In the genomic region with DNA sequence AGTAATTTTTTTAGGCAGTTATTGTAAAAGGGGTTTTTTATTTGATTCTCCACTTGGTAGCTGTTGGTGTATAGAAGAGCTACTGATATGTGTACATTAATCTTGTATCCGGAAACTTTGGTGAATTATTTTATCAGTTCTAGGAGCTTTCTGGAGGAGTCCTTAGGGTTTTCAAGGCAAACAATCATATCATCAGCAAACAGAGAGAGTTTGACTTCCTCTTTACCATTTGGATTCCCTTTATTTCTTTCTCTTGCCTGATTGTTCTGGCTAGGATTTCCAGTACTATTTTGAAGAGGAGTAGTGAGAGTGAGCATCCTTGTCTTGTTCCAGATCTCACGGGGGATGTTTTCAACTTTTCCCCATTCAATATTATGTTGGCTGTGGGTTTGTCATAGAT, we compare ENCODE assay signal across 36 cellular contexts.
"Had no signal": no experiment of that assay in that cellular context is flagged by ENCODE, and none has a peak within 500 bp of the region (broad histone marks: within the 10 kb centered on the region; RNA-seq: fewer than 3 reads in every experiment).

No MANE protein-coding gene starts in this region.

- H3K9me3 ChIP-seq: body of pancreas had no signal

- FAIRE-seq: astrocyte, TTC549 had no signal

- H3K27me3 ChIP-seq: body of pancreas, brain microvascular endothelial cell, breast epithelium had no signal

- H3K4me3 Mint-ChIP-seq: activated B cell treated with CpG ODN at 0.5 μM for 24 hours; activated CD4-positive, alpha-beta memory T cell treated with anti-CD3 and anti-CD28 coated beads, Interleukin-2, amount 10 ng/mL, durations not matched to agents 7 days and 5 days; activated CD4-positive, alpha-beta T cell treated with anti-CD3 and anti-CD28 coated beads, Interleukin-2, amount 10 ng/mL, durations not matched to agents 24 days and 14 days; activated CD8-positive, alpha-beta memory T cell treated with anti-CD3 and anti-CD28 coated beads, Interleukin-2, amount 10 ng/mL, durations not matched to agents 7 days and 5 days; activated CD8-positive, alpha-beta T cell treated with anti-CD3 and anti-CD28 coated beads, Interleukin-2, amount 10 ng/mL, durations not matched to agents 7 days and 5 days; activated naive CD4-positive, alpha-beta T cell treated with anti-CD3 and anti-CD28 coated beads, Interleukin-2, amount 10 ng/mL, durations not matched to agents 7 days and 5 days; activated naive CD4-positive, alpha-beta T cell treated with anti-CD3 and anti-CD28 coated beads, Interleukin-2, amount 50 U/mL, for 24 hours; activated naive CD8-positive, alpha-beta T cell; activated naive CD8-positive, alpha-beta T cell treated with anti-CD3 and anti-CD28 coated beads, Interleukin-2, amount 10 ng/mL, durations not matched to agents 7 days and 5 days; activated naive CD8-positive, alpha-beta T cell treated with anti-CD3 and anti-CD28 coated beads, Interleukin-2, amount 50 U/mL, for 24 hours; activated T-cell treated with anti-CD3 and anti-CD28 coated beads, Interleukin-2, amount 50 U/mL, for 24 hours; T-helper 1 cell treated with Interleukin-12 subunit alpha and Interleukin-12 subunit beta and Interleukin-4 antibody, amounts not matched to agents 30 μg/mL and 1 μg/mL, for 36 hours; T-helper 2 cell treated with Interferon-gamma antibody and Interleukin-4, amounts not matched to agents 5 μg/mL and 100 μg/mL, for 36 hours had no signal

- H3K36me3 ChIP-seq: brain microvascular endothelial cell, breast epithelium had no signal

- ATAC-seq: activated CD8-positive, alpha-beta memory T cell treated with anti-CD3 and anti-CD28 coated beads, Interleukin-2, amount 10 ng/mL, durations not matched to agents 7 days and 5 days; activated CD8-positive, alpha-beta T cell treated with anti-CD3 and anti-CD28 coated beads, Interleukin-2, amount 10 ng/mL, durations not matched to agents 7 days and 5 days; activated naive CD8-positive, alpha-beta T cell treated with anti-CD3 and anti-CD28 coated beads, Interleukin-2, amount 50 U/mL, for 24 hours; body of pancreas had no signal

- H3K4me1 ChIP-seq: body of pancreas, breast epithelium had no signal

- H3K27me3 Mint-ChIP-seq: activated B cell treated with CpG ODN at 0.5 μM for 24 hours; activated CD4-positive, alpha-beta memory T cell treated with anti-CD3 and anti-CD28 coated beads, Interleukin-2, amount 10 ng/mL, durations not matched to agents 7 days and 5 days; activated CD4-positive, alpha-beta T cell treated with anti-CD3 and anti-CD28 coated beads, Interleukin-2, amount 10 ng/mL, durations not matched to agents 24 days and 14 days; activated CD8-positive, alpha-beta memory T cell treated with anti-CD3 and anti-CD28 coated beads, Interleukin-2, amount 10 ng/mL, durations not matched to agents 7 days and 5 days; activated naive CD4-positive, alpha-beta T cell treated with anti-CD3 and anti-CD28 coated beads, Interleukin-2, amount 10 ng/mL, durations not matched to agents 7 days and 5 days; activated naive CD4-positive, alpha-beta T cell treated with anti-CD3 and anti-CD28 coated beads, Interleukin-2, amount 50 U/mL, for 24 hours; activated naive CD8-positive, alpha-beta T cell; activated naive CD8-positive, alpha-beta T cell treated with anti-CD3 and anti-CD28 coated beads, Interleukin-2, amount 10 ng/mL, durations not matched to agents 7 days and 5 days; activated naive CD8-positive, alpha-beta T cell treated with anti-CD3 and anti-CD28 coated beads, Interleukin-2, amount 50 U/mL, for 24 hours; activated T-cell treated with anti-CD3 and anti-CD28 coated beads, Interleukin-2, amount 50 U/mL, for 24 hours had no signal

- DNase-seq: activated B cell treated with CpG ODN at 0.5 μM for 24 hours; activated CD4-positive, alpha-beta memory T cell treated with anti-CD3 and anti-CD28 coated beads, Interleukin-2, amount 10 ng/mL, durations not matched to agents 7 days and 5 days; activated CD4-positive, alpha-beta T cell treated with anti-CD3 and anti-CD28 coated beads for 4 hours; activated CD4-positive, alpha-beta T cell treated with anti-CD3 and anti-CD28 coated beads, Interleukin-2, amount 10 ng/mL, durations not matched to agents 24 days and 14 days; activated CD4-positive, alpha-beta T cell treated with anti-CD3 and anti-CD28 coated beads, Interleukin-2, amount 50 U/mL, for 1 hour; activated CD4-positive, alpha-beta T cell treated with anti-CD3 and anti-CD28 coated beads, Interleukin-2, amount 50 U/mL, for 4 hours; activated CD4-positive, CD25-positive, alpha-beta regulatory T cell treated with anti-CD3 and anti-CD28 coated beads, Interleukin-2, amount 50 U/mL, for 72 hours; activated CD8-positive, alpha-beta memory T cell treated with anti-CD3 and anti-CD28 coated beads for 24 hours; activated CD8-positive, alpha-beta memory T cell treated with anti-CD3 and anti-CD28 coated beads, Interleukin-2, amount 10 ng/mL, durations not matched to agents 7 days and 5 days; activated CD8-positive, alpha-beta memory T cell treated with anti-CD3 and anti-CD28 coated beads, Interleukin-2, amount 50 U/mL, for 48 hours; activated CD8-positive, alpha-beta T cell treated with anti-CD3 and anti-CD28 coated beads, Interleukin-2, amount 10 ng/mL, durations not matched to agents 7 days and 5 days; activated effector memory CD4-positive, alpha-beta T cell treated with Interleukin-2 at 50 U/mL for 16 hours; activated gamma-delta T cell; activated naive CD4-positive, alpha-beta T cell treated with anti-CD3 and anti-CD28 coated beads, Interleukin-2, amount 10 ng/mL, durations not matched to agents 7 days and 5 days; activated naive CD4-positive, alpha-beta T cell treated with Interleukin-2 at 50 U/mL for 16 hours; activated naive CD8-positive, alpha-beta T cell treated with anti-CD3 and anti-CD28 coated beads, Interleukin-2, amount 10 ng/mL, durations not matched to agents 7 days and 5 days; activated naive CD8-positive, alpha-beta T cell treated with anti-CD3 and anti-CD28 coated beads, Interleukin-2, amount 50 U/mL, for 24 hours; activated T-cell treated with anti-CD3 and anti-CD28 coated beads, Interleukin-2, amount 50 U/mL, for 24 hours; activated T-cell treated with anti-CD3 and anti-CD28 coated beads, Interleukin-2, amount 50 U/mL, for 48 hours; aorta; body of pancreas; brain microvascular endothelial cell; central memory CD4-positive, alpha-beta T cell; cerebellar nuclear complex; SW 1271; T-helper 1 cell; T-helper 2 cell; T-helper 9 cell had no signal

- H3K27ac Mint-ChIP-seq: activated B cell treated with CpG ODN at 0.5 μM for 24 hours; activated CD4-positive, alpha-beta memory T cell treated with anti-CD3 and anti-CD28 coated beads, Interleukin-2, amount 10 ng/mL, durations not matched to agents 7 days and 5 days; activated CD4-positive, alpha-beta T cell treated with anti-CD3 and anti-CD28 coated beads, Interleukin-2, amount 10 ng/mL, durations not matched to agents 24 days and 14 days; activated CD8-positive, alpha-beta memory T cell treated with anti-CD3 and anti-CD28 coated beads, Interleukin-2, amount 10 ng/mL, durations not matched to agents 7 days and 5 days; activated CD8-positive, alpha-beta T cell treated with anti-CD3 and anti-CD28 coated beads, Interleukin-2, amount 10 ng/mL, durations not matched to agents 7 days and 5 days; activated naive CD4-positive, alpha-beta T cell treated with anti-CD3 and anti-CD28 coated beads, Interleukin-2, amount 10 ng/mL, durations not matched to agents 7 days and 5 days; activated naive CD4-positive, alpha-beta T cell treated with anti-CD3 and anti-CD28 coated beads, Interleukin-2, amount 50 U/mL, for 24 hours; activated naive CD8-positive, alpha-beta T cell; activated naive CD8-positive, alpha-beta T cell treated with anti-CD3 and anti-CD28 coated beads, Interleukin-2, amount 10 ng/mL, durations not matched to agents 7 days and 5 days; activated naive CD8-positive, alpha-beta T cell treated with anti-CD3 and anti-CD28 coated beads, Interleukin-2, amount 50 U/mL, for 24 hours; activated T-cell treated with anti-CD3 and anti-CD28 coated beads, Interleukin-2, amount 50 U/mL, for 24 hours; activated T-helper 2 cell treated with anti-CD3 and anti-CD28 coated beads, Interferon-gamma antibody, Interleukin-2, Interleukin-4, amounts not matched to agents 10 μg/mL and 5 μg/mL and 100 μg/mL, durations not matched to agents 14 hours and 24 hours and 36 hours; T-helper 1 cell treated with Interleukin-12 subunit alpha and Interleukin-12 subunit beta and Interleukin-4 antibody, amounts not matched to agents 30 μg/mL and 1 μg/mL, for 36 hours; T-helper 2 cell treated with Interferon-gamma antibody and Interleukin-4, amounts not matched to agents 5 μg/mL and 100 μg/mL, for 36 hours had no signal

- H3K4me3 ChIP-seq: body of pancreas, breast epithelium had no signal

- H3K4me1 Mint-ChIP-seq: activated naive CD4-positive, alpha-beta T cell treated with anti-CD3 and anti-CD28 coated beads, Interleukin-2, amount 50 U/mL, for 24 hours had no signal

- H3K27ac ChIP-seq: body of pancreas, brain microvascular endothelial cell, breast epithelium had no signal
